ENCODE assay signal across 24 cellular contexts in the genomic region with DNA sequence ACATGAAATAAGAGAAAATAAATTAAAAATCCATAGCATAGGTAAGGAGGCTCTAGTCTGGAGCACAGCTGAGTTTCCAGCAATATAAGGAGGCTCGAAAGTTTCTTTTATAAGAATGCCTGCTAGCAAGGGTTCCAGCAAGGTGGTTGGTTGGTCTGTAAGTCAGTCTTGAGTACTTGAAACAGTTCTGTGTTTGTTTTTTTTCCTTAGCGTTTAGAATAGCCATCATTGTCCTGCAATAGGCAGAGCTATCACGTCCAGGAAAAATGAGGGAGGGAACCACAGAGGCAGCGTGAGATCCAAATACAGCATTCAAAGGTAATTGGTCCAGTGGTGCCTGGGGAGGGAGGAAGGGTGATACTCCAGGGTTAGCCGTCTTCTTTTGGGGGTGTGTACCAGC. TPM values are rescaled to one million over a fixed set of nuclear protein-coding genes. Genes with fewer than 3 reads are reported as not detected.
DNase-seq lines count a peak whose midpoint lies in the region; ATAC-seq and TF ChIP-seq lines count a peak whose summit lies in the region.
"Had no signal": no experiment of that assay in that cellular context is flagged by ENCODE, and none has a peak within 500 bp of the region (broad histone marks: within the 10 kb centered on the region; RNA-seq: fewer than 3 reads in every experiment).

No MANE protein-coding gene starts in this region.

- H3K4me3 ChIP-seq in Caco-2 (ENCODE audit: low read depth, low read length) = no peak overlapping the region
- no peak overlapping the region for H3K4me3 ChIP-seq in HEK293 (ENCODE audit: low read depth, low read length)
- H3K4me3 ChIP-seq: PC-9, SK-N-MC had no signal

- CTCF ChIA-PET in Caco-2 (lab: Charles Lee) = no interaction called here
- CTCF ChIA-PET in HEK293 (lab: Yijun Ruan, JAX) = interaction anchor here (6.6 kb wide), 1 partner anchor 70 kb away, joined by 205 read pairs; no protein-coding TSS in a partner anchor

- no peak overlapping the region for H3K4me3 Mint-ChIP-seq in Caco-2 (ENCODE audit: unreplicated experiment)
- H3K4me3 Mint-ChIP-seq in stimulated activated effector memory CD8-positive, alpha-beta T cell treated with anti-CD3 and anti-CD28 coated beads, Interleukin-12 subunit alpha, Interleukin-12 subunit beta, amount 100 ng/mL, for 72 hours = no peak overlapping the region
- H3K4me3 Mint-ChIP-seq: B cell; CD8-positive, alpha-beta T cell had no signal

- H3K4me1 Mint-ChIP-seq in Caco-2 (ENCODE audit: low read depth, unreplicated experiment) = peaks cover 9% of the 10 kb centered on the region
- peaks cover 48% of the 10 kb centered on the region for H3K4me1 Mint-ChIP-seq in stimulated activated effector memory CD8-positive, alpha-beta T cell treated with anti-CD3 and anti-CD28 coated beads, Interleukin-12 subunit alpha, Interleukin-12 subunit beta, amount 100 ng/mL, for 72 hours

- POLR2A ChIA-PET in Caco-2 (lab: Charles Lee) = no interaction called here
- POLR2A ChIA-PET in HEK293 (lab: Yijun Ruan, JAX) = interaction anchor here (0.7 kb wide), 1 partner anchor 133 kb away, joined by 4 read pairs; no protein-coding TSS in a partner anchor

- no peaks in the 10 kb centered on the region for H3K27me3 ChIP-seq in Caco-2 (replicated peaks; ENCODE audit: control insufficient read depth, insufficient read depth, low read length)

- BruUV-seq in Caco-2 (replicated peaks; lab: Mats Ljungman, UMichigan) = TSS peak; percentile 30

- no peak for ATAC-seq in stimulated activated effector memory CD8-positive, alpha-beta T cell treated with anti-CD3 and anti-CD28 coated beads, Interleukin-12 subunit alpha, Interleukin-12 subunit beta, amount 100 ng/mL, for 72 hours
- no peak for ATAC-seq in GM21526 (IDR thresholded peaks at IDR 0.05; ENCODE audit: low FRiP score, unreplicated experiment)
- ATAC-seq: CD8-positive, alpha-beta T cell had no signal

- DNase-seq in Caco-2 (no peak), SK-MEL-5 (ENCODE audit: low read depth, low spot score) (peak; percentile 59), cerebellar cortex (ENCODE audit: low spot score) (no peak)
- no peak for DNase-seq in stimulated activated effector memory CD8-positive, alpha-beta T cell treated with anti-CD3 and anti-CD28 coated beads, Interleukin-12 subunit alpha, Interleukin-12 subunit beta, amount 100 ng/mL, for 72 hours (ENCODE audit: low spot score in 2 of 2)
- DNase-seq in activated CD4-positive, CD25-positive, alpha-beta regulatory T cell (lab: John Stamatoyannopoulos, UW) = no peak
- DNase-seq: CD8-positive, alpha-beta T cell; DMS79 treated with DMSO at 0.1 percent for 48 hours; Karpas-422; MV-4-11; NCI-H1105; NCI-H1436 treated with DMSO at 0.1 percent for 48 hours; NCI-H1930; NCI-H2107; NCI-H524; NCI-H748 treated with DMSO at 0.1 percent for 48 hours; PC-9; SHP77 had no signal

- intact Hi-C loops in Caco-2 (cut with micrococcal nuclease; ENCODE audit: unreplicated experiment) = no loop called here

- H3K27me3 Mint-ChIP-seq in Caco-2 (ENCODE audit: insufficient read depth, unreplicated experiment) = no peaks in the 10 kb centered on the region
- H3K27me3 Mint-ChIP-seq: IgD-negative memory B cell had no signal

- no peaks in the 10 kb centered on the region for H3K9me3 ChIP-seq in Caco-2
- H3K9me3 ChIP-seq in HEK293 (ENCODE audit: control insufficient read depth, insufficient read depth, low read depth, low read length) = no peaks in the 10 kb centered on the region

- in situ Hi-C loops in SK-MEL-5 (cut with HindIII; ENCODE audit: low pct_unique_long_range_greater_than_20kb, low sequenced_read_pairs) = no loop called here

- H3K27ac Mint-ChIP-seq in Caco-2 (ENCODE audit: unreplicated experiment) = no peak overlapping the region
- peak overlapping the region; percentile 46 for H3K27ac Mint-ChIP-seq in stimulated activated effector memory CD8-positive, alpha-beta T cell treated with anti-CD3 and anti-CD28 coated beads, Interleukin-12 subunit alpha, Interleukin-12 subunit beta, amount 100 ng/mL, for 72 hours
- H3K27ac Mint-ChIP-seq: B cell; CD8-positive, alpha-beta T cell had no signal

- no peaks in the 10 kb centered on the region for H3K9me3 Mint-ChIP-seq in Caco-2 (ENCODE audit: unreplicated experiment)
- no peaks in the 10 kb centered on the region for H3K9me3 Mint-ChIP-seq in stimulated activated effector memory CD8-positive, alpha-beta T cell treated with anti-CD3 and anti-CD28 coated beads, Interleukin-12 subunit alpha, Interleukin-12 subunit beta, amount 100 ng/mL, for 72 hours
- H3K9me3 Mint-ChIP-seq: CD8-positive, alpha-beta T cell; IgD-negative memory B cell had no signal

- TF ChIP-seq CTCF in Caco-2 (IDR thresholded peaks at IDR 0.05; ENCODE audit: insufficient read depth in 1 of 2, low read depth in 1 of 2, low read length in 1 of 2, severe bottlenecking in 1 of 2, unreplicated experiment in 1 of 2) (no peak), HEK293 (tag by site-specific recombination; IDR thresholded peaks at IDR 0.05) (no peak)

- no peak overlapping the region for H3K27ac ChIP-seq in HEK293 (ENCODE audit: extremely low read depth, low read depth, low read length)
- H3K27ac ChIP-seq: C4-2B, HL-60, PC-9 had no signal

- H3K36me3 Mint-ChIP-seq in Caco-2 (ENCODE audit: insufficient read depth, unreplicated experiment) = peaks cover 59% of the 10 kb centered on the region
- peaks cover 67% of the 10 kb centered on the region for H3K36me3 Mint-ChIP-seq in stimulated activated effector memory CD8-positive, alpha-beta T cell treated with anti-CD3 and anti-CD28 coated beads, Interleukin-12 subunit alpha, Interleukin-12 subunit beta, amount 100 ng/mL, for 72 hours

- peaks cover 14% of the 10 kb centered on the region for H3K36me3 ChIP-seq in Caco-2 (ENCODE audit: control insufficient read depth, insufficient read depth, low read length)
- H3K36me3 ChIP-seq in HEK293 (ENCODE audit: control insufficient read depth in 2 of 2, insufficient read depth in 1 of 2, low read length in 2 of 2) = peaks cover 17 to 71% of the 10 kb centered on the region in 2 experiments

- H3K4me1 ChIP-seq in Caco-2 (no peaks in the 10 kb centered on the region), HEK293 (ENCODE audit: control insufficient read depth, insufficient read depth, low read length) (no peaks in the 10 kb centered on the region)

TF ChIP-seq in HEK293, 187 proteins besides CTCF, POLR2A, EP300 and RAD21:
- TF ChIP-seq ZNF670 (tag by site-specific recombination; IDR thresholded peaks at IDR 0.05; ENCODE audit: low read depth) = no peak
- TF ChIP-seq, protein P1, sequence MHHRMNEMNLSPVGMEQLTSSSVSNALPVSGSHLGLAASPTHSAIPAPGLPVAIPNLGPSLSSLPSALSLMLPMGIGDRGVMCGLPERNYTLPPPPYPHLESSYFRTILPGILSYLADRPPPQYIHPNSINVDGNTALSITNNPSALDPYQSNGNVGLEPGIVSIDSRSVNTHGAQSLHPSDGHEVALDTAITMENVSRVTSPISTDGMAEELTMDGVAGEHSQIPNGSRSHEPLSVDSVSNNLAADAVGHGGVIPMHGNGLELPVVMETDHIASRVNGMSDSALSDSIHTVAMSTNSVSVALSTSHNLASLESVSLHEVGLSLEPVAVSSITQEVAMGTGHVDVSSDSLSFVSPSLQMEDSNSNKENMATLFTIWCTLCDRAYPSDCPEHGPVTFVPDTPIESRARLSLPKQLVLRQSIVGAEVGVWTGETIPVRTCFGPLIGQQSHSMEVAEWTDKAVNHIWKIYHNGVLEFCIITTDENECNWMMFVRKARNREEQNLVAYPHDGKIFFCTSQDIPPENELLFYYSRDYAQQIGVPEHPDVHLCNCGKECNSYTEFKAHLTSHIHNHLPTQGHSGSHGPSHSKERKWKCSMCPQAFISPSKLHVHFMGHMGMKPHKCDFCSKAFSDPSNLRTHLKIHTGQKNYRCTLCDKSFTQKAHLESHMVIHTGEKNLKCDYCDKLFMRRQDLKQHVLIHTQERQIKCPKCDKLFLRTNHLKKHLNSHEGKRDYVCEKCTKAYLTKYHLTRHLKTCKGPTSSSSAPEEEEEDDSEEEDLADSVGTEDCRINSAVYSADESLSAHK (tag by site-specific recombination; IDR thresholded peaks at IDR 0.05) = peak; percentile 65; the same call in 1 of the 2 replicates

RNA-seq across cellular contexts. Expression of a gene that starts 8.4 kb away (rescaled TPM):
- 92.2 and 93.2 TPM in 2 replicates for total RNA-seq in Caco-2 (2022)
- 131 and 147 TPM in 2 replicates for total RNA-seq in SK-MEL-5 (2014; rRNA removed; shearing (Covaris generic))
- polyA plus RNA-seq in SK-MEL-5 (2015; cell fraction: cytosol; rRNA removed) = 106 and 149 TPM in 2 replicates
- 116 and 118 TPM in 2 replicates for polyA plus RNA-seq in SK-MEL-5 (2015; cell fraction: nucleus; rRNA removed)

RNA-seq across cellular contexts. Expression of a gene that starts 17.5 kb away (rescaled TPM):
- 0.09 TPM in 1 of 2 replicates, not detected in the other for total RNA-seq in Caco-2 (2022)
- total RNA-seq in SK-MEL-5 (2014; rRNA removed; shearing (Covaris generic)) = 0.82 and 1.5 TPM in 2 replicates
- polyA plus RNA-seq in SK-MEL-5 (2015; cell fraction: cytosol; rRNA removed) = 1.1 and 2.6 TPM in 2 replicates
- polyA plus RNA-seq in SK-MEL-5 (2015; cell fraction: nucleus; rRNA removed) = 1.1 and 2.1 TPM in 2 replicates
- total RNA-seq: B cell; CD8-positive, alpha-beta T cell; PC-9 had no signal

RNA-seq across cellular contexts. Expression of a gene that starts 47.9 kb away (rescaled TPM):
- total RNA-seq in Caco-2 (2022) = 0.07 TPM in 1 of 2 replicates, not detected in the other
- 0.03 and 0.11 TPM in 2 replicates for total RNA-seq in SK-MEL-5 (2014; rRNA removed; shearing (Covaris generic))
- 0.01 and 0.04 TPM in 2 replicates for polyA plus RNA-seq in SK-MEL-5 (2015; cell fraction: cytosol; rRNA removed)
- polyA plus RNA-seq in SK-MEL-5 (2015; cell fraction: nucleus; rRNA removed) = 0.07 TPM in 1 of 2 replicates, not detected in the other
- total RNA-seq: B cell; CD8-positive, alpha-beta T cell; PC-9 had no signal
- polyA plus RNA-seq: IgD-negative memory B cell had no signal

RNA-seq across cellular contexts. Expression of a gene that starts 48.1 kb away (rescaled TPM):
- total RNA-seq in Caco-2 (2022) = not detected in 2 replicates
- total RNA-seq in SK-MEL-5 (2014; rRNA removed; shearing (Covaris generic)) = not detected in 2 replicates
- 0.10 TPM in 1 of 2 replicates, not detected in the other for polyA plus RNA-seq in SK-MEL-5 (2015; cell fraction: cytosol; rRNA removed)
- polyA plus RNA-seq in SK-MEL-5 (2015; cell fraction: nucleus; rRNA removed) = not detected in 2 replicates
- total RNA-seq: B cell; CD8-positive, alpha-beta T cell; PC-9 had no signal
- polyA plus RNA-seq: IgD-negative memory B cell had no signal

RNA-seq across cellular contexts. Expression of a gene that starts 57.9 kb away (rescaled TPM):
- total RNA-seq in Caco-2 (2022) = 178 and 190 TPM in 2 replicates
- total RNA-seq in SK-MEL-5 (2014; rRNA removed; shearing (Covaris generic)) = 184 TPM in 2 replicates
- 140 and 199 TPM in 2 replicates for polyA plus RNA-seq in SK-MEL-5 (2015; cell fraction: cytosol; rRNA removed)
- polyA plus RNA-seq in SK-MEL-5 (2015; cell fraction: nucleus; rRNA removed) = 189 and 194 TPM in 2 replicates
